In genomic region chr6:127120787-127121636, GRCh38 we compare ENCODE assay signal across 8 cellular contexts. TPM values are rescaled to one million over a fixed set of nuclear protein-coding genes. Genes with fewer than 3 reads are reported as not detected.
DNase-seq lines count a peak whose midpoint lies in the region; ATAC-seq and TF ChIP-seq lines count a peak whose summit lies in the region.

No MANE protein-coding gene starts in this region.

- H3K23ac ChIP-seq in IMR-90 (ENCODE audit: low read depth, low read length), result no peak overlapping the region

- intact Hi-C loops in IMR-90 (cut with micrococcal nuclease), result loop anchor here (1.0 to 10.0 kb wide), 8 partner anchors 71 to 1806 kb away; no protein-coding TSS in a partner anchor
- intact Hi-C loops in activated naive CD4-positive, alpha-beta T cell treated with anti-CD3 and anti-CD28 coated beads for 36 hours (cut with micrococcal nuclease), result loop anchor here (1.0 to 5.0 kb wide), 9 partner anchors 146 to 1810 kb away; partner anchors contain the start of genes CENPW and RNF146

- H2BK5ac ChIP-seq in IMR-90 (ENCODE audit: low read depth, low read length, poor library complexity, severe bottlenecking), result no peak overlapping the region

- dilution Hi-C loops in IMR-90 (cut with HindIII; ENCODE audit: low sequenced_read_pairs, unreplicated experiment), result no loop called here

- no peak for TF ChIP-seq EP300 in upper lobe of left lung (IDR thresholded peaks at IDR 0.05)

- H2BK15ac ChIP-seq in IMR-90 (ENCODE audit: low read depth, low read length), result no peak overlapping the region

- H4K5ac ChIP-seq in IMR-90 (ENCODE audit: low read depth, low read length), result no peak overlapping the region

- no peaks in the 10 kb centered on the region for H3K79me1 ChIP-seq in IMR-90 (ENCODE audit: low read depth in 1 of 2, low read length in 2 of 2)

- H2AFZ ChIP-seq in IMR-90 (replicated peaks; ENCODE audit: low read length, poor library complexity) (peak overlapping the region; percentile 29), osteoblast (ENCODE audit: low read length) (no peak overlapping the region)

- H3K18ac ChIP-seq in IMR-90 (ENCODE audit: low read depth, low read length), result no peak overlapping the region

- no peaks in the 10 kb centered on the region for H3K9me3 Mint-ChIP-seq in activated naive CD4-positive, alpha-beta T cell treated with anti-CD3 and anti-CD28 coated beads for 36 hours

- peak; percentile 78 for DNase-seq in ELF-1 (ENCODE audit: low read depth, low spot score)
- DNase-seq in IMR-90, result peak; percentile 79
- peak; percentile 14 for DNase-seq in RPMI7951 (ENCODE audit: low read depth)
- DNase-seq in activated naive CD4-positive, alpha-beta T cell treated with anti-CD3 and anti-CD28 coated beads for 36 hours, result peak; percentile 90
- DNase-seq in globus pallidus (ENCODE audit: low spot score), result peak; percentile 68
- DNase-seq in osteoblast (ENCODE audit: insufficient read length, low spot score, missing footprints), result peak; percentile 95
- DNase-seq in upper lobe of left lung, result peak; percentile 72 to 77

- H3K4me3 ChIP-seq in IMR-90 (ENCODE audit: insufficient read depth, low read depth, low read length), result no peak overlapping the region
- peak overlapping the region; percentile 68 for H3K4me3 ChIP-seq in osteoblast (ENCODE audit: insufficient read depth, low read length)
- H3K4me3 ChIP-seq in upper lobe of left lung, result peak overlapping the region in 3 of 4 donors; percentile 62 to 63 (median 62)

- no peak overlapping the region for H4K91ac ChIP-seq in IMR-90 (ENCODE audit: insufficient read depth, low read depth, low read length)

- no peak overlapping the region for H3K4me3 Mint-ChIP-seq in activated naive CD4-positive, alpha-beta T cell treated with anti-CD3 and anti-CD28 coated beads for 36 hours

- H3K9ac ChIP-seq in IMR-90 (ENCODE audit: low read depth, low read length), result no peak overlapping the region

- no peaks in the 10 kb centered on the region for H3K36me3 Mint-ChIP-seq in activated naive CD4-positive, alpha-beta T cell treated with anti-CD3 and anti-CD28 coated beads for 36 hours (ENCODE audit: low read depth)

- no peak overlapping the region for H2BK20ac ChIP-seq in IMR-90 (ENCODE audit: low read depth, low read length)

- H2AK9ac ChIP-seq in IMR-90 (replicated peaks; ENCODE audit: low read depth, low read length, poor library complexity), result no peak overlapping the region

- H2AK5ac ChIP-seq in IMR-90 (ENCODE audit: low read depth, low read length), result no peak overlapping the region

- peak; percentile 88 for TF ChIP-seq CTCF in IMR-90 (conservative IDR thresholded peaks at IDR 0.05; ENCODE audit: low read depth, low read length)
- peak; percentile 93 for TF ChIP-seq CTCF in osteoblast (IDR thresholded peaks at IDR 0.05; ENCODE audit: extremely low read depth, low read depth, low read length)
- TF ChIP-seq CTCF in upper lobe of left lung (IDR thresholded peaks at IDR 0.05), result peak; percentile 32 to 80 (median 62)

- H3K27ac ChIP-seq in IMR-90 (ENCODE audit: insufficient read depth, low read length) (no peak overlapping the region), osteoblast (ENCODE audit: low read depth, low read length) (no peak overlapping the region), upper lobe of left lung (no peak overlapping the region)

- H3K79me2 ChIP-seq in osteoblast (ENCODE audit: insufficient read depth, low read length), result no peaks in the 10 kb centered on the region

- no peak overlapping the region for H4K8ac ChIP-seq in IMR-90 (ENCODE audit: low read depth in 2 of 2, low read length in 2 of 2)

- peak; percentile 95 for TF ChIP-seq RAD21 in IMR-90 (IDR thresholded peaks at IDR 0.05; ENCODE audit: low read length)

- CTCF ChIA-PET in IMR-90 (lab: Yijun Ruan, JAX), result interaction anchor here (0.6 to 0.9 kb wide), 3 partner anchors 22 to 70 kb away, joined by 3 to 4 read pairs (median 3); no protein-coding TSS in a partner anchor
- CTCF ChIA-PET in activated naive CD4-positive, alpha-beta T cell treated with anti-CD3 and anti-CD28 coated beads for 36 hours (lab: Charles Lee), result interaction anchor here (0.6 to 1.6 kb wide), 3 partner anchors 66 to 1126 kb away, joined by 3 read pairs; no protein-coding TSS in a partner anchor

- WGBS in IMR-90 (ENCODE audit: extremely low coverage in 2 of 2, insufficient read length in 1 of 2), 2 experiments, result no CpG with 5 or more reads among the region's 35 CpGs
- WGBS in upper lobe of left lung, 2 donors, result 6 to 11% methylated on average over 25 to 31 of the region's 35 CpGs

- H3K9me3 ChIP-seq in IMR-90 (ENCODE audit: control insufficient read depth, insufficient read depth, low read length), result no peaks in the 10 kb centered on the region
- H3K9me3 ChIP-seq in osteoblast (ENCODE audit: low read depth, low read length), result no peaks in the 10 kb centered on the region
- H3K9me3 ChIP-seq in upper lobe of left lung, result no peaks in the 10 kb centered on the region

- peaks cover 42% of the 10 kb centered on the region for H3K27me3 ChIP-seq in IMR-90 (ENCODE audit: control insufficient read depth, insufficient read depth, low read length)
- peaks cover 45% of the 10 kb centered on the region for H3K27me3 ChIP-seq in osteoblast (ENCODE audit: insufficient read depth, low read length)
- peaks cover 0 to 30% (median 14%) of the 10 kb centered on the region in 4 donors for H3K27me3 ChIP-seq in upper lobe of left lung

- no peaks in the 10 kb centered on the region; the same call in 1 of the 2 replicates for H3K4me1 ChIP-seq in IMR-90 (ENCODE audit: control insufficient read depth, insufficient read depth, low read length)
- H3K4me1 ChIP-seq in osteoblast (ENCODE audit: insufficient read depth, low read length), result peaks cover 24% of the 10 kb centered on the region
- peaks cover 20 to 39% (median 31%) of the 10 kb centered on the region in 4 donors for H3K4me1 ChIP-seq in upper lobe of left lung

- no peak overlapping the region for H3K56ac ChIP-seq in IMR-90 (ENCODE audit: extremely low read depth, insufficient read depth, low read length)

- H2BK120ac ChIP-seq in IMR-90 (ENCODE audit: low read depth, low read length), result no peak overlapping the region

- H3K9me1 ChIP-seq in IMR-90 (ENCODE audit: insufficient read depth, low read length), result no peaks in the 10 kb centered on the region

- in situ Hi-C loops in IMR-90 (cut with MboI; ENCODE audit: low sequenced_read_pairs), result loop anchor here (25.0 kb wide), 1 partner anchor 1084 kb away; no protein-coding TSS in a partner anchor

- no peak overlapping the region for H3K27ac Mint-ChIP-seq in activated naive CD4-positive, alpha-beta T cell treated with anti-CD3 and anti-CD28 coated beads for 36 hours

- no TSS peak for BruUV-seq in IMR-90 (replicated peaks; lab: Mats Ljungman, UMichigan)

- H3K36me3 ChIP-seq in IMR-90 (ENCODE audit: control insufficient read depth, insufficient read depth, low read length), result no peaks in the 10 kb centered on the region
- no peaks in the 10 kb centered on the region for H3K36me3 ChIP-seq in osteoblast (ENCODE audit: insufficient read depth, low read length)
- H3K36me3 ChIP-seq in upper lobe of left lung, result no peaks in the 10 kb centered on the region

- H3K4me2 ChIP-seq in IMR-90 (ENCODE audit: low read depth, low read length) (peak overlapping the region; percentile 53), osteoblast (ENCODE audit: insufficient read depth, low read length) (peak overlapping the region; percentile 84)

- peaks cover 51% of the 10 kb centered on the region for H3K27me3 Mint-ChIP-seq in activated naive CD4-positive, alpha-beta T cell treated with anti-CD3 and anti-CD28 coated beads for 36 hours (ENCODE audit: low read depth)

- peak; percentile 85 for ATAC-seq in GM21786 (IDR thresholded peaks at IDR 0.05; ENCODE audit: unreplicated experiment)
- peak; percentile 78 for ATAC-seq in IMR-90 (ENCODE audit: low read depth)
- peak; percentile 75 to 86 for ATAC-seq in upper lobe of left lung (ENCODE audit: low FRiP score in 2 of 2)

- no peaks in the 10 kb centered on the region for H4K20me1 ChIP-seq in IMR-90 (ENCODE audit: insufficient read depth, low read length)
- no peaks in the 10 kb centered on the region for H4K20me1 ChIP-seq in osteoblast (ENCODE audit: insufficient read depth, low read length)

- peaks cover 12% of the 10 kb centered on the region for H3K4me1 Mint-ChIP-seq in activated naive CD4-positive, alpha-beta T cell treated with anti-CD3 and anti-CD28 coated beads for 36 hours (ENCODE audit: low read depth)

- POLR2A ChIA-PET in IMR-90 (lab: Charles Lee; ENCODE audit: unreplicated experiment), result no interaction called here

- TF ChIP-seq POLR2A in IMR-90 (IDR thresholded peaks at IDR 0.05; ENCODE audit: low read depth, low read length) (no peak), upper lobe of left lung (IDR thresholded peaks at IDR 0.05) (no peak)

- H3K14ac ChIP-seq in IMR-90 (replicated peaks; ENCODE audit: low read depth, low read length), result no peak overlapping the region

- H3K4ac ChIP-seq in IMR-90 (ENCODE audit: low read depth, low read length), result no peak overlapping the region

TF ChIP-seq in IMR-90, 13 proteins besides CTCF, POLR2A, EP300 and RAD21:
- TF ChIP-seq MAZ (IDR thresholded peaks at IDR 0.05; ENCODE audit: borderline replicate concordance, low read depth, low read length) (no peak), MAFK (IDR thresholded peaks at IDR 0.05; ENCODE audit: low read depth, low read length) (no peak), ELK1 (IDR thresholded peaks at IDR 0.05; ENCODE audit: borderline replicate concordance, low read depth, low read length) (no peak), FOS (IDR thresholded peaks at IDR 0.05; ENCODE audit: low read depth, low read length) (no peak), SMC3 (IDR thresholded peaks at IDR 0.05; ENCODE audit: low read depth, low read length) (peak; percentile 76), CHD1 (IDR thresholded peaks at IDR 0.05; ENCODE audit: low read depth, low read length) (no peak)
TF ChIP-seq in IMR-90: peak in this region for 1.

RNA-seq across cellular contexts. Expression of gene RSPO3, which starts 2.5 kb away (rescaled TPM):
- total RNA-seq in IMR-90 (2012; rRNA removed) (not detected in 2 replicates), osteoblast (1.8 and 2.4 TPM in 2 replicates), upper lobe of left lung (1 to 10 TPM in 5 of 6 donors, under 1 TPM in 1; 0.22 to 6.7 (median 1.4) TPM)
- polyA plus RNA-seq in IMR-90 (2012; rRNA removed), result not detected in 2 replicates
- not detected in 2 replicates for polyA plus RNA-seq in IMR-90 (2012; cell fraction: cytosol; rRNA removed)
- not detected in 2 replicates for polyA plus RNA-seq in IMR-90 (2012; cell fraction: nucleus; rRNA removed; ENCODE audit: low replicate concordance)
- total RNA-seq in RPMI7951 (2014; rRNA removed; shearing (Covaris generic)), result not detected in 2 replicates
- total RNA-seq in activated naive CD4-positive, alpha-beta T cell treated with anti-CD3 and anti-CD28 coated beads for 36 hours, result not detected

Comparison
In these comparisons a context has a peak if more than half of its experiments do, and no peak if none do; other contexts are left out.
1. DNase-seq: peak in every context shown above with its lines; median percentile 95 in osteoblast; 90 in activated naive CD4-positive, alpha-beta T cell treated with anti-CD3 and anti-CD28 coated beads for 36 hours; 79 in IMR-90; 78 in ELF-1; 74 in upper lobe of left lung; 68 in globus pallidus; 14 in RPMI7951.